ENCODE assay signal across 16 cellular contexts in the genomic region with DNA sequence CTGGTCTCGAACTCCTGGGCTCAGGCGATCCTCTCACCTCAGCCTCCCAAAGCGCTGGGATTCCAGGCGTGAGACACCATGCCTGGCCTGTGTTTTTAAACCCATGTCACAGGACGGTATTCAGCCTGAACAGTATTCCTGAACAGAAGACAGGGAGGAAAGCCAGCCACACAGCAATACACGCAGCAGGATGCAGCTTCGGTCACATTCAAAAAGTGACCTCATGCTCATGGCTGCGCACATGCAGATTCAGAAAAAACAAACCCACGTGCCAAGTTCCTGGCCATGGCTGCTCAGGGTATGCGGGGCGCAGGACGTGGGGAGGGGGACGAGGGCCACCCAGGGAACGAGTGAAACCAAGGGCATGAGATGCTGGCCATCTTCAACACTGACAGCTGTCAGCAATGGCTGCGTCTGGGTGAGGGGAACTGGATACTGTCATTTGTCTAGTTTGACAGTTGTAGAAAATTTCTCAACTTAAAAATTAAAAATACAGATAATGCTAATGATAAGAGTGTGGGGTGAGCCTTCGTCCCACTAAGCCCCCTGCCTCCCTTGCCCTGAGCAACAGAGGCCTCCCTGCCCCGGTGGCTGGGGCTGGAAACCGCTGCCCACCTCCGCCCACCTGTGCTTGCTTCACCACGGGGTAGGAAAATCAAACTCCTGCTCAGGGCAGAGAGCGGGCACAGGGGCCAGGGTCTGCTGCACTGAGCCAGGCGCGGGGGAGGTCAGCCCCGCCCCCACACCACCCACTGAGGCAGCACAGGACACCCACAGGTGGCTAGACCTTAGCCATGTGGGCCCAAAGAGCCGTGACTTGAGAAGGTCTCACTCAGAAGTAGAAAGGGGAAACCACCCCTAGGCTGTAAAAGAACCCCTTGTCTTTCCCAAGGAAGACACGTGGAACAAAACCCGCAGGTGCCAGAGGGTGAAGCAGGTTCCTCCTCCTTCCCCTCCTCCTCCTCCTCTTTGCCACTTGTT.
DNase-seq lines count a peak whose midpoint lies in the region; ATAC-seq, FAIRE-seq and TF ChIP-seq lines count a peak whose summit lies in the region.
"Had no signal": no experiment of that assay in that cellular context is flagged by ENCODE, and none has a peak within 500 bp of the region (broad histone marks: within the 10 kb centered on the region; RNA-seq: fewer than 3 reads in every experiment).

No MANE protein-coding gene starts in this region.

- no peak overlapping the region for H3K27ac ChIP-seq in HepG2 (ENCODE audit: extremely low read length, insufficient read depth, low read length)
- H3K27ac ChIP-seq: pancreas had no signal

- H3K27me3 ChIP-seq in HepG2 (ENCODE audit: control insufficient read depth in 1 of 2, insufficient read depth in 2 of 2, low read length in 2 of 2), result no peaks in the 10 kb centered on the region
- H3K27me3 ChIP-seq: pancreas had no signal

- no peak for TF ChIP-seq EP300 in HepG2 (IDR thresholded peaks at IDR 0.05; ENCODE audit: low read depth in 2 of 2, low read length in 2 of 2)
- no peak for TF ChIP-seq EP300 in HepG2 (CRISPR knock-in tag; IDR thresholded peaks at IDR 0.05; ENCODE audit: borderline replicate concordance)

- CTCF ChIA-PET in HepG2 (lab: Yijun Ruan, JAX; ENCODE audit: low intra/inter-chr PET ratio, low total read pairs), result no interaction called here

- no peak for TF ChIP-seq CTCF in HepG2 (CRISPR knock-in tag; IDR thresholded peaks at IDR 0.05)

- no peak for DNase-seq in HepG2 (ENCODE audit: low spot score)
- DNase-seq in NCI-H748 (lab: John Stamatoyannopoulos, UW; ENCODE audit: unreplicated experiment), result no peak
- DNase-seq in activated T-cell treated with anti-CD3 and anti-CD28 coated beads for 4 hours, result no peak
- no peak for DNase-seq in activated CD8-positive, alpha-beta memory T cell treated with anti-CD3 and anti-CD28 coated beads, Interleukin-2, amount 50 U/mL, for 4 hours
- DNase-seq: CD4-positive, CD25-positive, alpha-beta regulatory T cell; KBM-7; mesenchymal stem cell; NCI-H2171 treated with DMSO at 0.1 percent for 48 hours; pancreas; SHP77; stimulated activated naive CD8-positive, alpha-beta T cell treated with anti-CD3 and anti-CD28 coated beads, Interleukin-15, amount 100 ng/mL, for 72 hours had no signal

- no peak for TF ChIP-seq RAD21 in HepG2 (CRISPR knock-in tag; IDR thresholded peaks at IDR 0.05)

- POLR2A ChIA-PET in HepG2 (lab: Yijun Ruan, JAX), result interaction anchor here (1.0 to 2.4 kb wide), 3 partner anchors 49 to 127 kb away, joined by 3 to 11 read pairs (median 3); no protein-coding TSS in a partner anchor

- no TSS peak for BruUV-seq in HepG2 (replicated peaks; lab: Mats Ljungman, UMichigan)

- intact Hi-C loops in HepG2 (cut with micrococcal nuclease; ENCODE audit: unreplicated experiment), result loop anchor here (5.0 to 10.0 kb wide), 4 partner anchors 43 to 415 kb away; partner anchors contain the start of gene NCOR2

- no peak overlapping the region for H3K9ac ChIP-seq in HepG2 (ENCODE audit: insufficient read depth, low read depth, low read length)

- 91% methylated on average over 19 of the region's 27 CpGs for WGBS in HepG2 (ENCODE audit: low lambda C conversion rate)

- peaks cover 8 to 20% of the 10 kb centered on the region in 2 experiments; a peak in 4 of 5 replicates for H3K36me3 ChIP-seq in HepG2 (replicated peaks in 1 of 2; ENCODE audit: control insufficient read depth in 1 of 2, insufficient read depth in 2 of 2, low read length in 2 of 2)
- H3K36me3 ChIP-seq: pancreas had no signal

- no peak for FAIRE-seq in HepG2 (lab: Jason Lieb, UNC)
- FAIRE-seq: endothelial cell of umbilical vein, pancreas had no signal

- ATAC-seq in GM18511 (IDR thresholded peaks at IDR 0.05; ENCODE audit: unreplicated experiment) (peak; percentile 51), GM21825 (IDR thresholded peaks at IDR 0.05; ENCODE audit: unreplicated experiment) (peak; percentile 45), HG03432 (IDR thresholded peaks at IDR 0.05; ENCODE audit: unreplicated experiment) (peak; percentile 56), HepG2 (no peak), SK-N-SH treated with all-trans-retinoic acid at 6 μM for 48 hours (no peak)
- ATAC-seq: pancreas; stimulated activated naive CD8-positive, alpha-beta T cell treated with anti-CD3 and anti-CD28 coated beads, Interleukin-15, amount 100 ng/mL, for 72 hours had no signal

- H3K79me2 ChIP-seq in HepG2 (ENCODE audit: insufficient read depth, low read length), result no peaks in the 10 kb centered on the region

- H3K4me3 ChIP-seq in HepG2 (replicated peaks in 1 of 3; ENCODE audit: insufficient read depth in 1 of 3, low read depth in 2 of 3, low read length in 3 of 3), result no peak overlapping the region
- H3K4me3 ChIP-seq: pancreas had no signal

- H3K9me3 ChIP-seq in HepG2 (ENCODE audit: low read length), result no peaks in the 10 kb centered on the region
- H3K9me3 ChIP-seq: pancreas had no signal

- H2AFZ ChIP-seq in HepG2 (ENCODE audit: low read length), result no peak overlapping the region

- H4K20me1 ChIP-seq in HepG2 (ENCODE audit: insufficient read depth, low read length), result no peaks in the 10 kb centered on the region

- peaks cover 56% of the 10 kb centered on the region for H3K4me1 ChIP-seq in HepG2 (ENCODE audit: insufficient read depth, low read length)
- H3K4me1 ChIP-seq: pancreas had no signal

- in situ Hi-C loops in HepG2 (cut with HindIII; ENCODE audit: extremely low pct_ligation_motif_present, low pct_unique_long_range_greater_than_20kb), result loop anchor here (10.0 kb wide), 1 partner anchor 735 kb away; no protein-coding TSS in a partner anchor

- H3K4me2 ChIP-seq in HepG2 (ENCODE audit: low read depth, low read length), result no peak overlapping the region

- TF ChIP-seq POLR2A in HepG2 (IDR thresholded peaks at IDR 0.05; ENCODE audit: insufficient read depth in 1 of 2, low read depth in 2 of 2, low read length in 2 of 2), result no peak

TF ChIP-seq in HepG2, 621 proteins besides CTCF, POLR2A, EP300 and RAD21 (continues in another document):
- TF ChIP-seq RBM22 (optimal IDR thresholded peaks at IDR 0.05; ENCODE audit: low read length), result peak; percentile 3
- TF ChIP-seq, protein P1, sequence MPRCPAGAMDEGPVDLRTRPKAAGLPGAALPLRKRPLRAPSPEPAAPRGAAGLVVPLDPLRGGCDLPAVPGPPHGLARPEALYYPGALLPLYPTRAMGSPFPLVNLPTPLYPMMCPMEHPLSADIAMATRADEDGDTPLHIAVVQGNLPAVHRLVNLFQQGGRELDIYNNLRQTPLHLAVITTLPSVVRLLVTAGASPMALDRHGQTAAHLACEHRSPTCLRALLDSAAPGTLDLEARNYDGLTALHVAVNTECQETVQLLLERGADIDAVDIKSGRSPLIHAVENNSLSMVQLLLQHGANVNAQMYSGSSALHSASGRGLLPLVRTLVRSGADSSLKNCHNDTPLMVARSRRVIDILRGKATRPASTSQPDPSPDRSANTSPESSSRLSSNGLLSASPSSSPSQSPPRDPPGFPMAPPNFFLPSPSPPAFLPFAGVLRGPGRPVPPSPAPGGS (CRISPR knock-in tag; IDR thresholded peaks at IDR 0.05), result no peak
- TF ChIP-seq POLR2G (IDR thresholded peaks at IDR 0.05; ENCODE audit: low read depth, low read length), result 0 out of 2 replicates have a peak, but pooled peaks have one; percentile 26
- TF ChIP-seq ZBTB38 (CRISPR knock-in tag; IDR thresholded peaks at IDR 0.05), result peak; percentile 31; the same call in 1 of the 2 replicates

TF ChIP-seq in SK-N-SH treated with all-trans-retinoic acid at 6 μM for 48 hours, 23 proteins besides CTCF, POLR2A, EP300 and RAD21:
- TF ChIP-seq, protein P2, sequence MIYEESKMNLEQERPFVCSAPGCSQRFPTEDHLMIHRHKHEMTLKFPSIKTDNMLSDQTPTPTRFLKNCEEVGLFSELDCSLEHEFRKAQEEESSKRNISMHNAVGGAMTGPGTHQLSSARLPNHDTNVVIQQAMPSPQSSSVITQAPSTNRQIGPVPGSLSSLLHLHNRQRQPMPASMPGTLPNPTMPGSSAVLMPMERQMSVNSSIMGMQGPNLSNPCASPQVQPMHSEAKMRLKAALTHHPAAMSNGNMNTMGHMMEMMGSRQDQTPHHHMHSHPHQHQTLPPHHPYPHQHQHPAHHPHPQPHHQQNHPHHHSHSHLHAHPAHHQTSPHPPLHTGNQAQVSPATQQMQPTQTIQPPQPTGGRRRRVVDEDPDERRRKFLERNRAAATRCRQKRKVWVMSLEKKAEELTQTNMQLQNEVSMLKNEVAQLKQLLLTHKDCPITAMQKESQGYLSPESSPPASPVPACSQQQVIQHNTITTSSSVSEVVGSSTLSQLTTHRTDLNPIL (CRISPR knock-in tag; IDR thresholded peaks at IDR 0.05; ENCODE audit: low read depth), result no peak
- TF ChIP-seq ARNTL (CRISPR knock-in tag; IDR thresholded peaks at IDR 0.05; ENCODE audit: borderline replicate concordance, low read depth), result no peak
- no peak for TF ChIP-seq OSR1 (CRISPR knock-in tag; IDR thresholded peaks at IDR 0.05)
- TF ChIP-seq, protein P3, sequence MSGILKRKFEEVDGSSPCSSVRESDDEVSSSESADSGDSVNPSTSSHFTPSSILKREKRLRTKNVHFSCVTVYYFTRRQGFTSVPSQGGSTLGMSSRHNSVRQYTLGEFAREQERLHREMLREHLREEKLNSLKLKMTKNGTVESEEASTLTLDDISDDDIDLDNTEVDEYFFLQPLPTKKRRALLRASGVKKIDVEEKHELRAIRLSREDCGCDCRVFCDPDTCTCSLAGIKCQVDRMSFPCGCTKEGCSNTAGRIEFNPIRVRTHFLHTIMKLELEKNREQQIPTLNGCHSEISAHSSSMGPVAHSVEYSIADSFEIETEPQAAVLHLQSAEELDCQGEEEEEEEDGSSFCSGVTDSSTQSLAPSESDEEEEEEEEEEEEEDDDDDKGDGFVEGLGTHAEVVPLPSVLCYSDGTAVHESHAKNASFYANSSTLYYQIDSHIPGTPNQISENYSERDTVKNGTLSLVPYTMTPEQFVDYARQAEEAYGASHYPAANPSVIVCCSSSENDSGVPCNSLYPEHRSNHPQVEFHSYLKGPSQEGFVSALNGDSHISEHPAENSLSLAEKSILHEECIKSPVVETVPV (CRISPR knock-in tag; IDR thresholded peaks at IDR 0.05), result no peak

Comparison
In these comparisons a context has a peak if more than half of its experiments do, and no peak if none do; other contexts are left out.
1. ATAC-seq: peak in GM18511 (single experiment), GM21825 (single experiment) and HG03432 (single experiment); none in HepG2 (single experiment) and SK-N-SH treated with all-trans-retinoic acid at 6 μM for 48 hours (single experiment).